ENCODE assay signal across 10 cellular contexts in the genomic region with DNA sequence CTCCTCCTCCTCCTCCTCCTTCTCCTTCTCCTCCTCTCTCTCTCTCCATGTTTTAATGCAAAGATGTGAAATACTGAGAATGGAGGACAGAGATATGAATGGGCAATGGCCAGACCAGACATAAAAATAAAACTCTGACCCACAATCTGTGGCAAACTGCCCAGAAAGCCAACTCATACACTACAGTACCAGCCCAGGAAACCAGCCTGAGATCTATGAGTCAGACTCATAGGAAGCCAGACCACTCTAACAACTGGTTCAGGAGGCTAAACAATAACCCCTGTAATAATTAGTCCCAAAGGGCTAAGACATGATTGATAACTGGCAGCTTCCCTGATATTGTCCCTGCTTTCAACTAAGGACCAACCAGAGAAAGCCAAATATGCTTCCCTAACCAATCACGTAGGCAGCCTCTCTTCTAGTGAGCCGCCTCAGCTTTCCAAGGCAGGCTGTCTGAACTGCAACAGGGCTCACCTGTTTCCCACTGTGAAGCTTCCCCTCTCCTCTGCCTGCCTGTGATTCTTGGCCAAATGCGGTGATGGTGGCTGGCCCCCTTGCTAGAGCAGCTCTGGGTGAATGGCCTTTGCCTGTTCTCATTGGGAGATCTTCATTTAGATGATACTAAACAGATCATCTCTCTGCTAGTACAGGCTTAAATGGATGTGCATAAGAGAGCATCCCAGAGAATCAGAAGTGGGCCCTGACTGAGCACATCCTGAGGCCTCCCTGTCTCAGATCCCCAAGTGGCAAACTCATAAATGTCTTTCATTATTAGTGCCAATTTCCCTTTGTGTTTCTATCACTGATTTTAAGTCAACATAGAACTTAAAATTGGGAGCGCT.
DNase-seq lines count a peak whose midpoint lies in the region; ATAC-seq lines count a peak whose summit lies in the region.
"Had no signal": no experiment of that assay in that cellular context is flagged by ENCODE, and none has a peak within 500 bp of the region (broad histone marks: within the 10 kb centered on the region; RNA-seq: fewer than 3 reads in every experiment).

No MANE protein-coding gene starts in this region.

- peak; percentile 3 for DNase-seq in NCI-H748 (lab: John Stamatoyannopoulos, UW; ENCODE audit: unreplicated experiment)
- DNase-seq in NCI-H748 treated with DMSO at 0.1 percent for 48 hours (lab: John Stamatoyannopoulos, UW): no peak
- peak; percentile 83 to 90 for DNase-seq in SJSA1 (ENCODE audit: low read depth in 1 of 2, low spot score in 2 of 2)
- DNase-seq in glomerular visceral epithelial cell (ENCODE audit: extremely low spot score): peak; percentile 95
- no peak for DNase-seq in T-helper 17 cell
- no peak for DNase-seq in NCI-H524 (lab: John Stamatoyannopoulos, UW)

- H3K9me3 ChIP-seq in SJSA1 (replicated peaks) (peaks cover 7% of the 10 kb centered on the region; the same call in 1 of the 2 replicates), subcutaneous abdominal adipose tissue (ENCODE audit: control insufficient read depth in 5 of 5, low read length in 5 of 5) (peaks cover 3 to 8% (median 6%) of the 10 kb centered on the region in 5 donors), T-helper 17 cell (ENCODE audit: control insufficient read depth, low read length, poor library complexity, severe bottlenecking) (no peaks in the 10 kb centered on the region)

- H3K27me3 Mint-ChIP-seq in T-helper 17 cell: no peaks in the 10 kb centered on the region
- H3K27me3 Mint-ChIP-seq: B cell, progenitor cell of endocrine pancreas had no signal

- no peak for ATAC-seq in GM19397 (IDR thresholded peaks at IDR 0.05; ENCODE audit: unreplicated experiment)
- no peak for ATAC-seq in T-helper 17 cell

- H3K27ac Mint-ChIP-seq in T-helper 17 cell: no peak overlapping the region
- H3K27ac Mint-ChIP-seq: B cell, progenitor cell of endocrine pancreas had no signal

- no peaks in the 10 kb centered on the region for H3K4me1 Mint-ChIP-seq in T-helper 17 cell
- H3K4me1 Mint-ChIP-seq: B cell had no signal

- no peaks in the 10 kb centered on the region for H3K36me3 Mint-ChIP-seq in T-helper 17 cell (ENCODE audit: low read depth)

- H3K9ac ChIP-seq in subcutaneous abdominal adipose tissue (ENCODE audit: low read length in 5 of 5): no peak overlapping the region

- H3K4me3 Mint-ChIP-seq in T-helper 17 cell: no peak overlapping the region
- H3K4me3 Mint-ChIP-seq: B cell had no signal

- H3K4me1 ChIP-seq in SJSA1 (replicated peaks): peaks cover 18% of the 10 kb centered on the region
- H3K4me1 ChIP-seq in subcutaneous abdominal adipose tissue (ENCODE audit: control insufficient read depth in 5 of 5, insufficient read depth in 5 of 5, low read length in 5 of 5): peaks cover 2 to 19% (median 14%) of the 10 kb centered on the region in 5 donors

- no peaks in the 10 kb centered on the region for H3K27me3 ChIP-seq in SJSA1 (replicated peaks)
- H3K27me3 ChIP-seq in subcutaneous abdominal adipose tissue (ENCODE audit: control insufficient read depth in 5 of 5, insufficient read depth in 4 of 5, low read length in 5 of 5): no peaks in the 10 kb centered on the region

- H3K4me3 ChIP-seq in SJSA1 (no peak overlapping the region), subcutaneous abdominal adipose tissue (ENCODE audit: low read depth in 1 of 5, low read length in 5 of 5) (no peak overlapping the region)

- H3K36me3 ChIP-seq in SJSA1 (no peaks in the 10 kb centered on the region), subcutaneous abdominal adipose tissue (ENCODE audit: control insufficient read depth in 5 of 5, insufficient read depth in 5 of 5, low read length in 5 of 5) (no peaks in the 10 kb centered on the region)

- H3K27ac ChIP-seq in SJSA1: 0 out of 2 replicates have a peak overlapping the region, but pooled peaks have one; percentile 5
- H3K27ac ChIP-seq in subcutaneous abdominal adipose tissue (ENCODE audit: low read depth, low read length): peak overlapping the region; percentile 44

Comparison
In these comparisons a context has a peak if more than half of its experiments do, and no peak if none do; other contexts are left out.
1. DNase-seq: peak in NCI-H748 (single experiment), SJSA1 (2 of 2) and glomerular visceral epithelial cell (single experiment); none in NCI-H748 treated with DMSO at 0.1 percent for 48 hours (single experiment), T-helper 17 cell (0 of 3) and NCI-H524 (0 of 2).